ENCODE assay signal across 16 cellular contexts in genomic region chr3:17411157-17411877, GRCh38.
"Had no signal": no experiment of that assay in that cellular context is flagged by ENCODE, and none has a peak within 500 bp of the region (broad histone marks: within the 10 kb centered on the region; RNA-seq: fewer than 3 reads in every experiment).

No MANE protein-coding gene starts in this region.

- H3K36me3 ChIP-seq: brain microvascular endothelial cell, ovary had no signal

- H3K4me3 ChIP-seq: ovary, testis had no signal

- H3K27me3 ChIP-seq: brain microvascular endothelial cell, ovary, testis had no signal

- H3K4me1 ChIP-seq: testis had no signal

- DNase-seq: activated CD4-positive, alpha-beta memory T cell treated with anti-CD3 and anti-CD28 coated beads, Interleukin-2, amount 10 ng/mL, durations not matched to agents 7 days and 5 days; activated CD4-positive, alpha-beta T cell treated with anti-CD3 and anti-CD28 coated beads for 36 hours; activated gamma-delta T cell; activated T-cell treated with anti-CD3 and anti-CD28 coated beads, Interleukin-2, amount 50 U/mL, for 48 hours; amygdala; brain microvascular endothelial cell; cerebellar nuclear complex; endodermal cell; foreskin fibroblast; glutamatergic neuron; islet precursor cell; ovary; stimulated activated CD4-positive, alpha-beta T cell treated with anti-CD3 and anti-CD28 coated beads, Interleukin-4, amount 100 ng/mL, for 1 hour; stimulated activated CD8-positive, alpha-beta memory T cell treated with anti-CD3 and anti-CD28 coated beads, Interleukin-4, amount 100 ng/mL, for 48 hours; testis had no signal

- ATAC-seq: activated CD4-positive, alpha-beta T cell treated with anti-CD3 and anti-CD28 coated beads for 36 hours had no signal

- H3K27ac ChIP-seq: brain microvascular endothelial cell, ovary, testis, VCaP had no signal

- H3K9me3 ChIP-seq: ovary, testis had no signal
